1 cellular context compared by ENCODE assay signal in genomic region chr22:43217285-43218030, GRCh38.
TF ChIP-seq lines count a peak whose summit lies in the region.

No MANE protein-coding gene starts in this region.

TF ChIP-seq in K562, 482 proteins besides CTCF, POLR2A, EP300 and RAD21 (continued from another document):
- TF ChIP-seq E4F1 (CRISPR knock-in tag; IDR thresholded peaks at IDR 0.05; ENCODE audit: borderline replicate concordance) (no peak), NRF1 (conservative IDR thresholded peaks at IDR 0.05 in 1 of 2, IDR thresholded peaks at IDR 0.05 in 1 of 2) (0 out of 4 replicates have a peak, but pooled peaks of 1 of the 2 experiments have one; percentile 12), ZNF512 (tag; IDR thresholded peaks at IDR 0.05) (no peak)
TF ChIP-seq in K562: peak in this region for 2.
